Comparison of ENCODE assay signal across 8 cellular contexts in genomic region chr1:203306089-203306969, GRCh38. TPM values are rescaled to one million over a fixed set of nuclear protein-coding genes. Genes with fewer than 3 reads are reported as not detected.
DNase-seq lines count a peak whose midpoint lies in the region; ATAC-seq, FAIRE-seq and TF ChIP-seq lines count a peak whose summit lies in the region.

No MANE protein-coding gene starts in this region.

- H3K36me3 ChIP-seq in Karpas-422 (ENCODE audit: insufficient read depth, low read length), result peaks cover 30% of the 10 kb centered on the region
- peaks cover 1% of the 10 kb centered on the region for H3K36me3 ChIP-seq in kidney epithelial cell (ENCODE audit: control insufficient read depth, insufficient read depth, low read length)
- H3K36me3 ChIP-seq in small intestine (ENCODE audit: control insufficient read depth in 2 of 2, insufficient read depth in 2 of 2, low read length in 2 of 2), result peaks cover 3 to 10% of the 10 kb centered on the region in 2 donors

- peak overlapping the region; percentile 89 for H3K4me3 ChIP-seq in Karpas-422 (ENCODE audit: low read length)
- H3K4me3 ChIP-seq in choroid plexus epithelial cell (ENCODE audit: low read depth, low read length), result peak overlapping the region; percentile 84
- peak overlapping the region; percentile 94 for H3K4me3 ChIP-seq in kidney epithelial cell (ENCODE audit: low read depth, low read length)
- peak overlapping the region; percentile 90 to 97 for H3K4me3 ChIP-seq in small intestine (ENCODE audit: low read depth in 1 of 2, low read length in 2 of 2)

- no peaks in the 10 kb centered on the region for H3K27me3 Mint-ChIP-seq in T-helper 17 cell

- peak overlapping the region; percentile 99 for H3K27ac Mint-ChIP-seq in T-helper 17 cell

- H3K27me3 ChIP-seq in Karpas-422 (ENCODE audit: low read length) (no peaks in the 10 kb centered on the region), kidney epithelial cell (ENCODE audit: control insufficient read depth, insufficient read depth, low read length) (peaks cover 2% of the 10 kb centered on the region), small intestine (ENCODE audit: control insufficient read depth in 2 of 2, insufficient read depth in 2 of 2, low read length in 2 of 2) (no peaks in the 10 kb centered on the region)

- DNase-seq in ELF-1 (ENCODE audit: low read depth, low spot score) (peak; percentile 63), Karpas-422 (peak; percentile 70), T-helper 17 cell (no peak), choroid plexus epithelial cell (ENCODE audit: low read depth) (peak; percentile 79), kidney epithelial cell (ENCODE audit: low read depth) (peak; percentile 55), small intestine (peak; percentile 82)

- peaks cover 43% of the 10 kb centered on the region for H4K20me1 ChIP-seq in Karpas-422 (ENCODE audit: insufficient read depth, low read depth, low read length)

- peaks cover 62% of the 10 kb centered on the region for H3K4me1 Mint-ChIP-seq in T-helper 17 cell

- H3K9me2 ChIP-seq in Karpas-422 (replicated peaks; ENCODE audit: insufficient read depth, low read length), result no peaks in the 10 kb centered on the region

- ATAC-seq in T-helper 17 cell, result no peak
- no peak for ATAC-seq in HG03521 (IDR thresholded peaks at IDR 0.05; ENCODE audit: unreplicated experiment)
- no peak for ATAC-seq in GM21825 (IDR thresholded peaks at IDR 0.05; ENCODE audit: unreplicated experiment)

- FAIRE-seq in small intestine (lab: Jason Lieb, UNC), result no peak

- H3K27ac ChIP-seq in Karpas-422 (ENCODE audit: low read length) (peak overlapping the region; percentile 95), small intestine (ENCODE audit: low read depth in 1 of 2, low read length in 1 of 2) (peak overlapping the region; percentile 92 to 98)

- H3K4me1 ChIP-seq in Karpas-422 (ENCODE audit: low read length) (peaks cover 72% of the 10 kb centered on the region), small intestine (ENCODE audit: control insufficient read depth in 2 of 2, insufficient read depth in 1 of 2, low read depth in 1 of 2, low read length in 1 of 2) (peaks cover 10 to 14% of the 10 kb centered on the region in 2 donors)

- peak; percentile 8 for TF ChIP-seq CTCF in choroid plexus epithelial cell (conservative IDR thresholded peaks at IDR 0.05; ENCODE audit: low read depth, low read length)
- TF ChIP-seq CTCF in kidney epithelial cell (IDR thresholded peaks at IDR 0.05; ENCODE audit: insufficient read depth, low read length, poor library complexity, severe bottlenecking), result peak; percentile 12

- H3K36me3 Mint-ChIP-seq in T-helper 17 cell (ENCODE audit: low read depth), result peaks cover 19% of the 10 kb centered on the region

- peak overlapping the region; percentile 96 for H3K4me2 ChIP-seq in Karpas-422 (ENCODE audit: low read depth, low read length, poor library complexity, severe bottlenecking)

- H3K9me3 ChIP-seq in Karpas-422 (ENCODE audit: low read length) (no peaks in the 10 kb centered on the region), T-helper 17 cell (ENCODE audit: control insufficient read depth, low read length, poor library complexity, severe bottlenecking) (peaks cover 7% of the 10 kb centered on the region), small intestine (ENCODE audit: control insufficient read depth, low read depth) (no peaks in the 10 kb centered on the region)

- peak overlapping the region; percentile 98 for H3K4me3 Mint-ChIP-seq in T-helper 17 cell

- H3K9ac ChIP-seq in Karpas-422 (ENCODE audit: low read length), result peak overlapping the region; percentile 99

- WGBS in small intestine, 3 donors, result 0 to 1% (median 0%) methylated on average over 22 of the region's 22 CpGs

- peaks cover 37% of the 10 kb centered on the region for H3K79me2 ChIP-seq in Karpas-422 (ENCODE audit: low read length)

- no peak overlapping the region for H2AFZ ChIP-seq in Karpas-422 (ENCODE audit: low read length)

RNA-seq across cellular contexts. Expression of gene BTG2, which starts 1.0 kb away (rescaled TPM):
- 245 and 258 TPM in 2 replicates for total RNA-seq in Karpas-422 (2014; rRNA removed; shearing (Covaris generic); ENCODE audit: low replicate concordance)
- total RNA-seq in T-helper 17 cell, result 100 to 1,000 TPM; 584 to 606 TPM
- total RNA-seq in kidney epithelial cell, result 24.1 and 24.3 TPM in 2 replicates
- 100 to 1,000 TPM in 1 of 3 donors, 10 to 100 TPM in 2; 15.9 to 101 (median 23.5) TPM for polyA plus RNA-seq in small intestine

RNA-seq across cellular contexts. Expression of gene FMOD, which starts 44.6 kb away (rescaled TPM):
- total RNA-seq in Karpas-422 (2014; rRNA removed; shearing (Covaris generic); ENCODE audit: low replicate concordance), result 2.2 and 3.6 TPM in 2 replicates
- total RNA-seq in T-helper 17 cell (not detected), kidney epithelial cell (0.62 and 0.79 TPM in 2 replicates)
- 10 to 100 TPM in 1 of 3 donors, 1 to 10 TPM in 1, under 1 TPM in 1; 0.89 to 11.2 (median 5.4) TPM for polyA plus RNA-seq in small intestine

Comparison
In these comparisons a context has a peak if more than half of its experiments do, and no peak if none do; other contexts are left out.
1. DNase-seq: peak in ELF-1 (single experiment), Karpas-422 (single experiment), choroid plexus epithelial cell (single experiment), kidney epithelial cell (single experiment) and small intestine (single experiment); none in T-helper 17 cell (0 of 3).
2. Peak in every context shown above with its lines, with median percentiles within 50 percentile points of each other: H3K4me3 ChIP-seq.